Comparison of ENCODE assay signal across 19 cellular contexts in the genomic region with DNA sequence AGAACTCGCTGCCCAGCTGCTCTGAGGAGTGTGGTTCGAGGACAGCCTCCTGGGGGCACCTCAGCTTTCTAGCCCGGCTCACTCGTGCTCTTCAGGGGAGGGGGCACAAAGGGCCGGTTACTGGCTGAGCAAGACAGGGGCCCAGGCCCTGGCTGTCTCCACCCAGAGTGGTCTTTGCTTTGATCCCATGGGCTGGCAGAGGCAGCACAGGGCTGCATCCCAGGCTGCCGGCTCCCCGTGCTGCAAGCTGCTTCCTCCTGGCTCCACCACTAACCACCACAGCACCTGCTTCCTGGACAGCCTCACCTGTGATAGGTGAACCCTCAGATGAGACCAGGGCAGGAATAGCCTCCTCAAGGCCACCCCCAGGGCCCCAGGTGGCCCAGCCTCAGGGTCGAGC. TPM values are rescaled to one million over a fixed set of nuclear protein-coding genes. Genes with fewer than 3 reads are reported as not detected.
DNase-seq lines count a peak whose midpoint lies in the region; ATAC-seq and TF ChIP-seq lines count a peak whose summit lies in the region.
"Had no signal": no experiment of that assay in that cellular context is flagged by ENCODE, and none has a peak within 500 bp of the region (broad histone marks: within the 10 kb centered on the region; RNA-seq: fewer than 3 reads in every experiment).

No MANE protein-coding gene starts in this region.

- no peaks in the 10 kb centered on the region for H3K36me3 ChIP-seq in H7 (replicated peaks; ENCODE audit: control insufficient read depth, insufficient read depth, low read length)
- H3K36me3 ChIP-seq in WERI-Rb-1: no peaks in the 10 kb centered on the region
- H3K36me3 ChIP-seq: SJCRH30 had no signal

- DNase-seq in NCI-H510A treated with DMSO at 0.1 percent for 48 hours (lab: John Stamatoyannopoulos, UW): peak; percentile 10
- no peak for DNase-seq in NCI-H510A (lab: John Stamatoyannopoulos, UW)
- DNase-seq in H7: peak; percentile 26
- no peak for DNase-seq in WERI-Rb-1
- DNase-seq in HK-2 (ENCODE audit: unreplicated experiment): no peak
- no peak for DNase-seq in NCI-H1436 (lab: John Stamatoyannopoulos, UW)
- DNase-seq: GOT3, Karpas-422, NCI-H1417 treated with DMSO at 0.1 percent for 48 hours, NCI-H2029, NCI-H2171 treated with DMSO at 0.1 percent for 48 hours, NCI-H446 treated with DMSO at 0.1 percent for 48 hours, NCI-H748 treated with DMSO at 0.1 percent for 48 hours, SJCRH30, T-cell had no signal

- peak overlapping the region; percentile 22; the same call in 1 of the 2 replicates for H3K27ac ChIP-seq in WERI-Rb-1
- H3K27ac ChIP-seq: SJCRH30 had no signal

- peaks cover 8% of the 10 kb centered on the region for H3K9me3 ChIP-seq in WERI-Rb-1 (ENCODE audit: severe bottlenecking)
- H3K9me3 ChIP-seq: SJCRH30 had no signal

- H3K27me3 ChIP-seq in H7 (ENCODE audit: control insufficient read depth, insufficient read depth, low read length) (no peaks in the 10 kb centered on the region), WERI-Rb-1 (ENCODE audit: insufficient read depth, low read depth, severe bottlenecking) (no peaks in the 10 kb centered on the region)

- no peak for TF ChIP-seq CTCF in WERI-Rb-1 (IDR thresholded peaks at IDR 0.05; ENCODE audit: low read depth, low read length)

- no peak for ATAC-seq in HG03457 (IDR thresholded peaks at IDR 0.05; ENCODE audit: unreplicated experiment)
- ATAC-seq: Panc1, T-cell had no signal

- H3K4me3 ChIP-seq in H7 (ENCODE audit: insufficient read depth, low read depth, low read length) (no peak overlapping the region), WERI-Rb-1 (ENCODE audit: low read depth, low read length) (no peak overlapping the region)
- H3K4me3 ChIP-seq: SJCRH30 had no signal

RNA-seq across cellular contexts. Expression of gene SPPL2C, which starts 6.8 kb away (rescaled TPM):
- not detected in 2 replicates for total RNA-seq in H7 (2014; rRNA removed; shearing (Covaris generic))
- total RNA-seq: G401, M059J, SJCRH30, T-cell had no signal

RNA-seq across cellular contexts. Expression of gene MAPT, which starts 42.9 kb away (rescaled TPM):
- 0.85 and 3.1 TPM in 2 replicates for total RNA-seq in H7 (2014; rRNA removed; shearing (Covaris generic))

Comparison
In these comparisons a context has a peak if more than half of its experiments do, and no peak if none do; other contexts are left out.
1. DNase-seq: peak in NCI-H510A treated with DMSO at 0.1 percent for 48 hours (single experiment) and H7 (single experiment); none in NCI-H510A (single experiment), WERI-Rb-1 (single experiment), HK-2 (single experiment) and NCI-H1436 (single experiment).